8 cellular contexts compared by ENCODE assay signal in the genomic region with DNA sequence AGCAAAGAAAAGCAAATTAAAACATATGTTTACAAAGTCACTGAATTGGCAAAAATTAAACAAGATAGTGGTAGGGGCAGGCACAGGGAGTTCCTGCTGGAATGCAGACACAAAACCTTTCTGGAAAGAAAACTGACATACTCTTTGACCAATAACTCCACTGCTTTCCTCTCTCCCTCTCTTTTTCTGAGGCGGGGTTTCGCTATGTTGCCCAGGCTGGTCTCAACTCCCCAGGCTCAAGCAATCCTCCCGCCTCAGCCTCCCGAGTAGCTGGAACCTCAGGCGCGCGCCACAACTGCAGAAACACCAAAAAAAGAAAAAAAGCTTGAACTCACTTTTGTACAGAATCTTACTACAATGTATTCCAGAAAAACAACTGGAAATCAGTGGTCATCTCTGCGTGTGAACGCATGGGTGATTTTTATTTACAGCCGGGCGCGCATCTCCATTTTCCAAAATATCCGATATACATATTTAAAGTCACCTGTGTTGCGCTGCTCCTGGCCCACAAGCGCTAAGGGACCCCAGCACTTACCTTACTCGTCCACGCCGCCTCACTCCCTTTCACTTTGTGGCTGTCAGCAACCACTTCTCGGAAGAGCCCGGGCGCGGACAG. TPM values are rescaled to one million over a fixed set of nuclear protein-coding genes. Genes with fewer than 3 reads are reported as not detected.
DNase-seq lines count a peak whose midpoint lies in the region; ATAC-seq and TF ChIP-seq lines count a peak whose summit lies in the region.

No MANE protein-coding gene starts in this region.

- peak overlapping the region; percentile 85 for H2AFZ ChIP-seq in KMS-11 (ENCODE audit: low read depth)

- DNase-seq in EL (peak; percentile 78), adipocyte (ENCODE audit: low read depth) (peak; percentile 77), right cardiac atrium (peak in 1 of 3 donors; percentile 42), retinal pigment epithelial cell (ENCODE audit: low read depth) (no peak), NCI-H2107 (lab: John Stamatoyannopoulos, UW) (no peak)
- no peak for DNase-seq in activated CD8-positive, alpha-beta memory T cell treated with anti-CD3 and anti-CD28 coated beads, Interleukin-2, amount 50 U/mL, for 4 hours

- H3K4me1 ChIP-seq in KMS-11 (ENCODE audit: low read depth, poor library complexity, severe bottlenecking) (peaks cover 21% of the 10 kb centered on the region), adipocyte (ENCODE audit: control insufficient read depth, insufficient read depth, low read length) (peaks cover 32% of the 10 kb centered on the region), right cardiac atrium (ENCODE audit: control insufficient read depth, insufficient read depth, low read length) (peaks cover 3% of the 10 kb centered on the region)

- H3K36me3 ChIP-seq in KMS-11 (ENCODE audit: insufficient read depth) (no peaks in the 10 kb centered on the region; the same call in 1 of the 2 replicates), adipocyte (ENCODE audit: control insufficient read depth, insufficient read depth, low read length, severe bottlenecking) (peaks cover 48% of the 10 kb centered on the region)

- H3K4me3 ChIP-seq in KMS-11 (IDR thresholded peaks at IDR 0.05; ENCODE audit: insufficient read depth, low read depth, low read length) (no peak overlapping the region), adipocyte (ENCODE audit: low read length) (peak overlapping the region; percentile 99), right cardiac atrium (ENCODE audit: low read length) (peak overlapping the region; percentile 72), retinal pigment epithelial cell (ENCODE audit: low read length) (peak overlapping the region; percentile 99)

- no peaks in the 10 kb centered on the region for H4K20me1 ChIP-seq in KMS-11 (ENCODE audit: insufficient read depth)

- no peak for TF ChIP-seq CTCF in KMS-11 (conservative IDR thresholded peaks at IDR 0.05; ENCODE audit: low read depth, low read length)
- TF ChIP-seq CTCF in retinal pigment epithelial cell (conservative IDR thresholded peaks at IDR 0.05; ENCODE audit: low read depth, low read length) = no peak

- H3K27ac ChIP-seq in KMS-11 (peak overlapping the region; percentile 41; the same call in 1 of the 2 replicates), right cardiac atrium (ENCODE audit: low read length) (peak overlapping the region; percentile 94)

- ATAC-seq in right cardiac atrium (peak in 1 of 2 donors; percentile 53), HG03175 (IDR thresholded peaks at IDR 0.05; ENCODE audit: unreplicated experiment) (no peak)

- peaks cover 56% of the 10 kb centered on the region for H3K79me2 ChIP-seq in KMS-11 (ENCODE audit: insufficient read depth, low read depth)

- WGBS in right cardiac atrium = under 1% methylated on average over 22 of the region's 22 CpGs

- H3K9me3 ChIP-seq in adipocyte (ENCODE audit: control insufficient read depth, low read length) (no peaks in the 10 kb centered on the region), right cardiac atrium (ENCODE audit: control insufficient read depth, low read length) (no peaks in the 10 kb centered on the region)

- H3K4me2 ChIP-seq in KMS-11 = peak overlapping the region; percentile 100

- H3K9ac ChIP-seq in KMS-11 (peak overlapping the region; percentile 62), adipocyte (ENCODE audit: low read length) (peak overlapping the region; percentile 98)

- H3K27me3 ChIP-seq in KMS-11 (ENCODE audit: insufficient read depth, low read depth) (no peaks in the 10 kb centered on the region), adipocyte (replicated peaks; ENCODE audit: control insufficient read depth, insufficient read depth, low read length) (no peaks in the 10 kb centered on the region), right cardiac atrium (ENCODE audit: control insufficient read depth, insufficient read depth) (no peaks in the 10 kb centered on the region)

- intact Hi-C loops in right cardiac atrium (cut with DNase I) = loop anchor here in 1 of 4 donors (10.0 kb wide), 1 partner anchor 78 kb away; no protein-coding TSS in a partner anchor

RNA-seq across cellular contexts. Expression of gene TXNL4B, which starts 0.5 kb away (rescaled TPM):
- total RNA-seq in right cardiac atrium = 1 to 10 TPM; 4.5 to 7.9 (median 5.4) TPM
- 5.0 TPM for polyA plus RNA-seq in right cardiac atrium

RNA-seq across cellular contexts. Expression of gene DHX38, which starts 0.7 kb away (rescaled TPM):
- total RNA-seq in right cardiac atrium = 10 to 100 TPM; 37.2 to 45.9 (median 43.1) TPM
- 27.7 TPM for polyA plus RNA-seq in right cardiac atrium

RNA-seq across cellular contexts. Expression of gene HPR, which starts 29.9 kb away (rescaled TPM):
- total RNA-seq in right cardiac atrium = 10 to 100 TPM; 13.2 to 25.3 (median 15.8) TPM
- 38.7 TPM for polyA plus RNA-seq in right cardiac atrium

RNA-seq across cellular contexts. Expression of gene HP, which starts 38.6 kb away (rescaled TPM):
- total RNA-seq in right cardiac atrium = 100 to 1,000 TPM in 1 of 4 donors, 10 to 100 TPM in 2, 1 to 10 TPM in 1; 3.1 to 103 (median 36.3) TPM
- polyA plus RNA-seq in right cardiac atrium = 13.2 TPM

Comparison
In these comparisons a context has a peak if more than half of its experiments do, and no peak if none do; other contexts are left out.
1. DNase-seq: peak in EL (single experiment) and adipocyte (single experiment); none in retinal pigment epithelial cell (single experiment), activated CD8-positive, alpha-beta memory T cell treated with anti-CD3 and anti-CD28 coated beads, Interleukin-2, amount 50 U/mL, for 4 hours (single experiment) and NCI-H2107 (single experiment).